ENCODE assay signal across 1 cellular context in genomic region chr18:12948055-12948804, GRCh38.
A peak's percentile ranks its signal among the peaks of the same experiment; 100 is the strongest.
TF ChIP-seq lines count a peak whose summit lies in the region.

No MANE protein-coding gene starts in this region.

TF ChIP-seq in HepG2, 621 proteins besides CTCF, POLR2A, EP300 and RAD21 (continued from another document and continues in another):
- peak; percentile 86 for TF ChIP-seq ZNF407 (CRISPR knock-in tag; IDR thresholded peaks at IDR 0.05; ENCODE audit: not compliant biosample characterization)
- TF ChIP-seq CENPX (CRISPR knock-in tag; IDR thresholded peaks at IDR 0.05) = no peak
- peak; percentile 94 for TF ChIP-seq REL (CRISPR knock-in tag; conservative IDR thresholded peaks at IDR 0.05)
- TF ChIP-seq MTF1 (CRISPR knock-in tag; IDR thresholded peaks at IDR 0.05) = peak; percentile 92
- TF ChIP-seq NCOA5 (CRISPR knock-in tag; IDR thresholded peaks at IDR 0.05) = no peak
- TF ChIP-seq, protein P1, sequence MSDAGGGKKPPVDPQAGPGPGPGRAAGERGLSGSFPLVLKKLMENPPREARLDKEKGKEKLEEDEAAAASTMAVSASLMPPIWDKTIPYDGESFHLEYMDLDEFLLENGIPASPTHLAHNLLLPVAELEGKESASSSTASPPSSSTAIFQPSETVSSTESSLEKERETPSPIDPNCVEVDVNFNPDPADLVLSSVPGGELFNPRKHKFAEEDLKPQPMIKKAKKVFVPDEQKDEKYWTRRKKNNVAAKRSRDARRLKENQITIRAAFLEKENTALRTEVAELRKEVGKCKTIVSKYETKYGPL (CRISPR knock-in tag; IDR thresholded peaks at IDR 0.05) = peak; percentile 87
- TF ChIP-seq NFATC3 (CRISPR knock-in tag; IDR thresholded peaks at IDR 0.05) = peak; percentile 91
- peak; percentile 87 for TF ChIP-seq ZNF232 (CRISPR knock-in tag; IDR thresholded peaks at IDR 0.05; ENCODE audit: borderline replicate concordance)
- TF ChIP-seq ZFYVE20 (CRISPR knock-in tag; IDR thresholded peaks at IDR 0.05; ENCODE audit: borderline replicate concordance, low read depth) = peak; percentile 96
- TF ChIP-seq, protein P2, sequence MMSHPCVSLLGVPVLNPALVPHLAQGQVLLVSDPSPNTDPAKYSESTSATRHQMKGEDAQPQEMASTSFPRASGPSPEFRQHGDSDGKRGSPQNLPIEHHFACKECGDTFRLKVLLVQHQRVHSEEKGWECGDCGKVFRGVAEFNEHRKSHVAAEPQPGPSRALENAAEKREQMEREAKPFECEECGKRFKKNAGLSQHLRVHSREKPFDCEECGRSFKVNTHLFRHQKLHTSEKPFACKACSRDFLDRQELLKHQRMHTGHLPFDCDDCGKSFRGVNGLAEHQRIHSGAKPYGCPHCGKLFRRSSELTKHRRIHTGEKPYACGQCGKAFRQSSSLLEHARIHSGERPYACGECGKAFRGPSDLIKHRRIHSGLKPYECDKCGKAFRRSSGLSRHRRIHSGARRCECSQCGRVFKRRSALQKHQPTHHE (CRISPR knock-in tag; IDR thresholded peaks at IDR 0.05; ENCODE audit: borderline replicate concordance) = no peak
- no peak for TF ChIP-seq ZNF10 (CRISPR knock-in tag; IDR thresholded peaks at IDR 0.05; ENCODE audit: borderline replicate concordance, low read depth)
- 0 out of 2 replicates have a peak, but pooled peaks have one; percentile 5 for TF ChIP-seq NFYC (CRISPR knock-in tag; IDR thresholded peaks at IDR 0.05)
- TF ChIP-seq ZNF17 (CRISPR knock-in tag; IDR thresholded peaks at IDR 0.05) = no peak
- TF ChIP-seq ZBTB42 (CRISPR knock-in tag; IDR thresholded peaks at IDR 0.05) = no peak
- TF ChIP-seq ZBTB38 (CRISPR knock-in tag; IDR thresholded peaks at IDR 0.05) = peak; percentile 95
- TF ChIP-seq GABPA (IDR thresholded peaks at IDR 0.05; ENCODE audit: low read depth, low read length) = peak; percentile 62
- peak; percentile 79 for TF ChIP-seq GABPA (CRISPR knock-in tag; IDR thresholded peaks at IDR 0.05; ENCODE audit: low read depth)
- TF ChIP-seq SALL2 (CRISPR knock-in tag; IDR thresholded peaks at IDR 0.05) = peak; percentile 94
- TF ChIP-seq ZNF678 (CRISPR knock-in tag; IDR thresholded peaks at IDR 0.05) = peak; percentile 81; the same call in 1 of the 2 replicates
- TF ChIP-seq E2F2 (CRISPR knock-in tag; IDR thresholded peaks at IDR 0.05; ENCODE audit: borderline replicate concordance) = peak; percentile 93
- TF ChIP-seq, protein P3, sequence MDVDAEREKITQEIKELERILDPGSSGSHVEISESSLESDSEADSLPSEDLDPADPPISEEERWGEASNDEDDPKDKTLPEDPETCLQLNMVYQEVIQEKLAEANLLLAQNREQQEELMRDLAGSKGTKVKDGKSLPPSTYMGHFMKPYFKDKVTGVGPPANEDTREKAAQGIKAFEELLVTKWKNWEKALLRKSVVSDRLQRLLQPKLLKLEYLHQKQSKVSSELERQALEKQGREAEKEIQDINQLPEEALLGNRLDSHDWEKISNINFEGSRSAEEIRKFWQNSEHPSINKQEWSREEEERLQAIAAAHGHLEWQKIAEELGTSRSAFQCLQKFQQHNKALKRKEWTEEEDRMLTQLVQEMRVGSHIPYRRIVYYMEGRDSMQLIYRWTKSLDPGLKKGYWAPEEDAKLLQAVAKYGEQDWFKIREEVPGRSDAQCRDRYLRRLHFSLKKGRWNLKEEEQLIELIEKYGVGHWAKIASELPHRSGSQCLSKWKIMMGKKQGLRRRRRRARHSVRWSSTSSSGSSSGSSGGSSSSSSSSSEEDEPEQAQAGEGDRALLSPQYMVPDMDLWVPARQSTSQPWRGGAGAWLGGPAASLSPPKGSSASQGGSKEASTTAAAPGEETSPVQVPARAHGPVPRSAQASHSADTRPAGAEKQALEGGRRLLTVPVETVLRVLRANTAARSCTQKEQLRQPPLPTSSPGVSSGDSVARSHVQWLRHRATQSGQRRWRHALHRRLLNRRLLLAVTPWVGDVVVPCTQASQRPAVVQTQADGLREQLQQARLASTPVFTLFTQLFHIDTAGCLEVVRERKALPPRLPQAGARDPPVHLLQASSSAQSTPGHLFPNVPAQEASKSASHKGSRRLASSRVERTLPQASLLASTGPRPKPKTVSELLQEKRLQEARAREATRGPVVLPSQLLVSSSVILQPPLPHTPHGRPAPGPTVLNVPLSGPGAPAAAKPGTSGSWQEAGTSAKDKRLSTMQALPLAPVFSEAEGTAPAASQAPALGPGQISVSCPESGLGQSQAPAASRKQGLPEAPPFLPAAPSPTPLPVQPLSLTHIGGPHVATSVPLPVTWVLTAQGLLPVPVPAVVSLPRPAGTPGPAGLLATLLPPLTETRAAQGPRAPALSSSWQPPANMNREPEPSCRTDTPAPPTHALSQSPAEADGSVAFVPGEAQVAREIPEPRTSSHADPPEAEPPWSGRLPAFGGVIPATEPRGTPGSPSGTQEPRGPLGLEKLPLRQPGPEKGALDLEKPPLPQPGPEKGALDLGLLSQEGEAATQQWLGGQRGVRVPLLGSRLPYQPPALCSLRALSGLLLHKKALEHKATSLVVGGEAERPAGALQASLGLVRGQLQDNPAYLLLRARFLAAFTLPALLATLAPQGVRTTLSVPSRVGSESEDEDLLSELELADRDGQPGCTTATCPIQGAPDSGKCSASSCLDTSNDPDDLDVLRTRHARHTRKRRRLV (CRISPR knock-in tag; IDR thresholded peaks at IDR 0.05) = no peak
- TF ChIP-seq SNRNP70 (IDR thresholded peaks at IDR 0.05; ENCODE audit: low read depth, low read length) = no peak
- TF ChIP-seq NCOA2 (CRISPR knock-in tag; IDR thresholded peaks at IDR 0.05) = peak; percentile 54; the same call in 1 of the 2 replicates
- peak in 1 of 2 experiments; percentile 11; a peak in 1 of 4 replicates for TF ChIP-seq REST (IDR thresholded peaks at IDR 0.05; ENCODE audit: borderline replicate concordance in 1 of 2, low read depth in 1 of 2, low read length in 2 of 2)
- no peak for TF ChIP-seq MYNN (CRISPR knock-in tag; IDR thresholded peaks at IDR 0.05; ENCODE audit: low read depth)
- peak; percentile 96; the same call in 1 of the 2 replicates for TF ChIP-seq KDM5B (CRISPR knock-in tag; IDR thresholded peaks at IDR 0.05; ENCODE audit: borderline replicate concordance)
- TF ChIP-seq NFRKB (IDR thresholded peaks at IDR 0.05) = no peak
- TF ChIP-seq SRF (IDR thresholded peaks at IDR 0.05; ENCODE audit: low read depth, low read length) = no peak
- peak; percentile 99 for TF ChIP-seq ZSCAN21 (CRISPR knock-in tag; IDR thresholded peaks at IDR 0.05; ENCODE audit: borderline replicate concordance)
- no peak for TF ChIP-seq RARA (CRISPR knock-in tag; IDR thresholded peaks at IDR 0.05)
- TF ChIP-seq ZNF713 (CRISPR knock-in tag; IDR thresholded peaks at IDR 0.05) = no peak; the same call in 1 of the 2 replicates
- TF ChIP-seq, protein P4, sequence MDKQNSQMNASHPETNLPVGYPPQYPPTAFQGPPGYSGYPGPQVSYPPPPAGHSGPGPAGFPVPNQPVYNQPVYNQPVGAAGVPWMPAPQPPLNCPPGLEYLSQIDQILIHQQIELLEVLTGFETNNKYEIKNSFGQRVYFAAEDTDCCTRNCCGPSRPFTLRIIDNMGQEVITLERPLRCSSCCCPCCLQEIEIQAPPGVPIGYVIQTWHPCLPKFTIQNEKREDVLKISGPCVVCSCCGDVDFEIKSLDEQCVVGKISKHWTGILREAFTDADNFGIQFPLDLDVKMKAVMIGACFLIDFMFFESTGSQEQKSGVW (CRISPR knock-in tag; IDR thresholded peaks at IDR 0.05; ENCODE audit: borderline replicate concordance) = no peak; the same call in 1 of the 2 replicates
- peak; percentile 22; the same call in 1 of the 2 replicates for TF ChIP-seq FOSL1 (CRISPR knock-in tag; IDR thresholded peaks at IDR 0.05; ENCODE audit: borderline replicate concordance)
